20 cellular contexts compared by ENCODE assay signal in the genomic region with DNA sequence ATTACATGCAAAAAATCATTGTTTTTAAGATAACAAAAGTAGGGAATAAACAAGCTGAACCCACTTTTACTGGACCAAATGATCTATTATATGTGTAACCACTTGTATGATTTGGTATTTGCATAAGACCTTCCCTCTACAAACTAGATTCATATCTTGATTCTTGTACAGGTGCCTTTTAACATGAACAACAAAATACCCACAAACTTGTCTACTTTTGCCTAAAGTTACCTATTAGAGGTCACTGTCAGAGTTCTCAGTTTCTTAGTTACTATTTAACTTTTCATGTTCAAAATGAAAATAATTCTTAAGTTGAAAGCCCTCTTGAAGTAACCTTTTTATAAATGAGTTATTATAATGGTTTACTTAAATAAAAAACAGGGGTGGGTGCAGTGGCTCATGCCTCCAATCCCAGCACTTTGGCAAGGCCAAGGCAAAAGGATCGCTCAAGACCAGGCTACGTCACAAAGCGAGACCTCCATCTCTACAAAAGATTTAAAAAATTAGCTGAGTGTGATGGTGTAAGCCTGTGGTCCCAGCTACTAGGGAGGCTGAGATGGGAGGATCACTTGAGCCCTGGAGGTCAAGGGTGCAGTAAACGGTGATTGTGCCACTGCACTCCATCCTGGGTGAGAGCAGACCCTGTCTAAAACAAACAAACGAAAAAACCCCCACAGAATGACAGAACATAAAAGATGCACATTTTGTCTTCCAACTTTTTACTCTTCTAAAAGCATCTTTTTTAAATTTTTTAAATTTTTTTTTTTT. TPM values are rescaled to one million over a fixed set of nuclear protein-coding genes. Genes with fewer than 3 reads are reported as not detected.
DNase-seq lines count a peak whose midpoint lies in the region; ATAC-seq, FAIRE-seq and TF ChIP-seq lines count a peak whose summit lies in the region.
"Had no signal": no experiment of that assay in that cellular context is flagged by ENCODE, and none has a peak within 500 bp of the region (broad histone marks: within the 10 kb centered on the region; RNA-seq: fewer than 3 reads in every experiment).

No MANE protein-coding gene starts in this region.

- TF ChIP-seq POLR2A in esophagus muscularis mucosa (IDR thresholded peaks at IDR 0.05; ENCODE audit: low read depth): no peak

- in situ Hi-C loops in GM13977 (cut with MboI; ENCODE audit: low pct_unique_long_range_greater_than_20kb, low sequenced_read_pairs, unreplicated experiment): no loop called here

- peak; percentile 80 for FAIRE-seq in GM18507 (lab: Jason Lieb, UNC)
- FAIRE-seq: H1 had no signal

- DNase-seq in GM18507 (ENCODE audit: extremely low spot score, insufficient read length, low read depth): no peak
- DNase-seq in cerebellar nuclear complex (lab: John Stamatoyannopoulos, UW): no peak
- no peak for DNase-seq in GM13977 (ENCODE audit: low spot score)
- no peak for DNase-seq in esophagus muscularis mucosa (ENCODE audit: extremely low spot score)
- DNase-seq: CD8-positive, alpha-beta memory T cell; DMS 273 treated with DMSO at 0.1 percent for 48 hours; MV-4-11; NCI-H1436; NCI-H2081; NCI-H524; SJCRH30; SW 1271 had no signal

- TF ChIP-seq CTCF in GM13977 (IDR thresholded peaks at IDR 0.05; ENCODE audit: extremely low read depth, insufficient read depth, missing control alignments) (no peak), esophagus muscularis mucosa (IDR thresholded peaks at IDR 0.05) (no peak)

- no peaks in the 10 kb centered on the region for H3K4me1 ChIP-seq in esophagus muscularis mucosa
- H3K4me1 ChIP-seq: BLaER1, SJCRH30 had no signal

- H3K27me3 ChIP-seq in esophagus muscularis mucosa: no peaks in the 10 kb centered on the region
- H3K27me3 ChIP-seq: BLaER1, SJCRH30 had no signal

- ATAC-seq in GM19438 (IDR thresholded peaks at IDR 0.05; ENCODE audit: low read depth, unreplicated experiment) (peak; percentile 72), HG02759 (IDR thresholded peaks at IDR 0.05; ENCODE audit: unreplicated experiment) (peak; percentile 61), HG03457 (IDR thresholded peaks at IDR 0.05; ENCODE audit: unreplicated experiment) (peak; percentile 49), HG02884 (IDR thresholded peaks at IDR 0.05; ENCODE audit: unreplicated experiment) (no peak)

- TF ChIP-seq EP300 in esophagus muscularis mucosa (IDR thresholded peaks at IDR 0.05): no peak

- 89% methylated on average over 5 of the region's 5 CpGs for WGBS in esophagus muscularis mucosa

- no peaks in the 10 kb centered on the region for H3K9me3 ChIP-seq in esophagus muscularis mucosa
- H3K9me3 ChIP-seq: BLaER1, SJCRH30 had no signal

- H3K36me3 ChIP-seq in esophagus muscularis mucosa: peaks cover 43 to 98% (median 95%) of the 10 kb centered on the region in 4 donors

- H3K4me3 ChIP-seq in esophagus muscularis mucosa: no peak overlapping the region
- H3K4me3 ChIP-seq: BLaER1, SJCRH30 had no signal

- no peak overlapping the region for H3K27ac ChIP-seq in esophagus muscularis mucosa (replicated peaks in 1 of 4)
- H3K27ac ChIP-seq: 22Rv1, BLaER1, SJCRH30 had no signal

- intact Hi-C loops in esophagus muscularis mucosa (cut with DNase I): no loop called here

RNA-seq across cellular contexts. Expression of a gene that starts 16.0 kb away (rescaled TPM):
- total RNA-seq in esophagus muscularis mucosa: 10 to 100 TPM; 18.3 to 30.7 (median 21.9) TPM

RNA-seq across cellular contexts. Expression of a gene that starts 19.5 kb away (rescaled TPM):
- under 1 TPM in 3 of 4 donors, not detected in 1; 0.52 to 0.83 (median 0.63) TPM for total RNA-seq in esophagus muscularis mucosa
- total RNA-seq: RPMI7951, SJCRH30 had no signal

RNA-seq across cellular contexts. Expression of a gene that starts 19.7 kb away (rescaled TPM):
- total RNA-seq in esophagus muscularis mucosa: 1 to 10 TPM in 2 of 4 donors, under 1 TPM in 2; 0.42 to 3.2 (median 1.7) TPM
- total RNA-seq: RPMI7951 had no signal

RNA-seq across cellular contexts. Expression of a gene that starts 25.7 kb away (rescaled TPM):
- total RNA-seq in esophagus muscularis mucosa: 10 to 100 TPM; 48.8 to 75.3 (median 68.4) TPM
